8 cellular contexts compared by ENCODE assay signal in the genomic region with DNA sequence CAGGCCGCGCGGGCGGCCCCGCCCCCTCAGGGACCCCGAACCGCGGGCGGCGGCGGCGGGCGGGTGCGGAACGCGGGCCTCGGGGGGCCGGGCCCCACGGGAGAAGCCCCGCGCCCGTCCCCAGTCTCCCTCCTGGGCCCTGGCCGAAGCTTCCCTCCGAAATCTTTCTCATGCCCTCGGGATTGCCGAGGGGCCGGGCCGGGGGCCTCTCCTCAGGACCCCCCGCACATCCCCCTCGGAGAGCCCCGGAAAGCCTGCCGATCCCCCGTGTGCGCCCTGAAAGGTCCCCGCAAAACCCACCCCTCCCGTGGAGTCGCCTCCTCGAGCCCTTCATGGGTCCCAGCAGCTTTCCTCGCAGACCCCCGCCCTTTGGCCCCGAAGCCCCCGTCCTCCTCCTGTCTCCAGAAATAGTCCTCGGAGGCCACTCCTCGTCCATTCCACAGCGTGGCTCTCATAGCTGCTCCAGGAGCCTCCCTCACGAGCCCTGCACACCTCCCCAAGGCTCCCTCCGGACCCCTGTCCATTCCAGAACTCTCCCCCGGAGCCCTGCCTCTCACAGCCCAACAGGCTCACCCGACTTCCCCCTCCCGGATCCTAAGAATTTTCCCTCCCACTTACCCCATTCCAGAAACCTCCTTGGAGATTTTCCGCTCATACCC. TPM values are rescaled to one million over a fixed set of nuclear protein-coding genes. Genes with fewer than 3 reads are reported as not detected.
A peak's percentile ranks its signal among the peaks of the same experiment; 100 is the strongest.
DNase-seq lines count a peak whose midpoint lies in the region; ATAC-seq and TF ChIP-seq lines count a peak whose summit lies in the region.

No MANE protein-coding gene starts in this region.

- no peak overlapping the region for H2AFZ ChIP-seq in fibroblast of lung (ENCODE audit: low read length)

- H3K9ac ChIP-seq in fibroblast of lung (ENCODE audit: insufficient read depth, low read length), result peak overlapping the region; percentile 93

- H3K9me3 ChIP-seq in fibroblast of lung (ENCODE audit: control insufficient read depth, insufficient read depth, low read depth, low read length) (no peaks in the 10 kb centered on the region), neutrophil (no peaks in the 10 kb centered on the region)

- H3K27ac ChIP-seq in VCaP, result peak overlapping the region; percentile 89
- H3K27ac ChIP-seq in fibroblast of lung (ENCODE audit: insufficient read depth, low read length), result peak overlapping the region; percentile 85
- H3K27ac ChIP-seq in neutrophil, result peak overlapping the region; percentile 100

- H3K4me2 ChIP-seq in fibroblast of lung (ENCODE audit: extremely low read depth, insufficient read depth, low read length), result peak overlapping the region; percentile 91

- H4K20me1 ChIP-seq in fibroblast of lung (ENCODE audit: control insufficient read depth, extremely low read depth, insufficient read depth, low read length), result no peaks in the 10 kb centered on the region

- peaks cover 1% of the 10 kb centered on the region for H3K36me3 ChIP-seq in fibroblast of lung (ENCODE audit: control insufficient read depth, insufficient read depth, low read length)
- H3K36me3 ChIP-seq in neutrophil, result peaks cover 11% of the 10 kb centered on the region

- peak; percentile 41 for DNase-seq in DMS 273 (lab: John Stamatoyannopoulos, UW; ENCODE audit: unreplicated experiment)
- no peak for DNase-seq in DMS 273 treated with DMSO at 0.1 percent for 48 hours (lab: John Stamatoyannopoulos, UW)
- no peak for DNase-seq in fibroblast of lung (ENCODE audit: low read depth in 2 of 2)
- no peak for DNase-seq in activated gamma-delta T cell treated with Interleukin-2 at 50 U/mL for 16 hours

- H3K27me3 ChIP-seq in fibroblast of lung (ENCODE audit: control insufficient read depth, insufficient read depth, low read length) (no peaks in the 10 kb centered on the region), neutrophil (no peaks in the 10 kb centered on the region)

- no peak for TF ChIP-seq CTCF in VCaP (conservative IDR thresholded peaks at IDR 0.05)
- TF ChIP-seq CTCF in fibroblast of lung (conservative IDR thresholded peaks at IDR 0.05 in 1 of 2, IDR thresholded peaks at IDR 0.05 in 1 of 2; ENCODE audit: low read depth in 1 of 2, low read length in 2 of 2), result no peak
- TF ChIP-seq CTCF in neutrophil (IDR thresholded peaks at IDR 0.05), result no peak

- ATAC-seq in HG02798 (IDR thresholded peaks at IDR 0.05; ENCODE audit: poor library complexity, unreplicated experiment) (no peak), GM19395 (IDR thresholded peaks at IDR 0.05; ENCODE audit: unreplicated experiment) (no peak)

- peak overlapping the region; percentile 75 to 89 (median 77) for H3K4me3 ChIP-seq in fibroblast of lung (replicated peaks in 1 of 4; ENCODE audit: control extremely low read depth in 1 of 4, insufficient read depth in 1 of 4, low read depth in 3 of 4, low read length in 4 of 4)
- peak overlapping the region; percentile 61 to 66 for H3K4me3 ChIP-seq in neutrophil (ENCODE audit: low read depth in 1 of 2, low read length in 1 of 2)

- H3K4me1 ChIP-seq in fibroblast of lung (ENCODE audit: control insufficient read depth, extremely low read depth, insufficient read depth, low read length) (peaks cover 12% of the 10 kb centered on the region), neutrophil (ENCODE audit: control insufficient read depth in 1 of 2, insufficient read depth in 1 of 2, low read depth in 1 of 2, low read length in 1 of 2) (peaks cover 40 to 43% of the 10 kb centered on the region in 2 experiments)

- H3K79me2 ChIP-seq in fibroblast of lung (ENCODE audit: control insufficient read depth, insufficient read depth, low read length), result peaks cover 46% of the 10 kb centered on the region

RNA-seq across cellular contexts. Expression of gene SAMD4B, which starts 0.6 kb away (rescaled TPM):
- 30.6 and 39.1 TPM in 2 replicates for total RNA-seq in fibroblast of lung
- polyA plus RNA-seq in fibroblast of lung, result 33.0 and 48.8 TPM in 2 replicates
- polyA plus RNA-seq in fibroblast of lung (2012), result 79.9 and 98.8 TPM in 2 replicates
- 200 and 235 TPM in 2 replicates for polyA minus RNA-seq in fibroblast of lung (ENCODE audit: low replicate concordance)

RNA-seq across cellular contexts. Expression of gene GMFG, which starts 6.9 kb away (rescaled TPM):
- total RNA-seq in fibroblast of lung, result 0.51 and 0.99 TPM in 2 replicates
- polyA plus RNA-seq in fibroblast of lung, result 8.1 and 25.0 TPM in 2 replicates
- 12.0 and 41.8 TPM in 2 replicates for polyA plus RNA-seq in fibroblast of lung (2012)
- not detected in 2 replicates for polyA minus RNA-seq in fibroblast of lung (ENCODE audit: low replicate concordance)

RNA-seq across cellular contexts. Expression of gene LRFN1, which starts 22.1 kb away (rescaled TPM):
- under 0.01 TPM in 2 replicates for total RNA-seq in fibroblast of lung
- polyA plus RNA-seq in fibroblast of lung, result 0.06 TPM in 1 of 2 replicates, not detected in the other
- polyA plus RNA-seq in fibroblast of lung (2012), result 0.10 and 0.16 TPM in 2 replicates
- polyA minus RNA-seq in fibroblast of lung (ENCODE audit: low replicate concordance), result 0.07 and 0.12 TPM in 2 replicates

RNA-seq across cellular contexts. Expression of gene IFNL1, which starts 46.6 kb away (rescaled TPM):
- total RNA-seq in fibroblast of lung, result not detected in 2 replicates
- polyA plus RNA-seq in fibroblast of lung, result not detected in 2 replicates
- polyA plus RNA-seq in fibroblast of lung (2012), result not detected in 2 replicates
- not detected in 2 replicates for polyA minus RNA-seq in fibroblast of lung (ENCODE audit: low replicate concordance)

RNA-seq across cellular contexts. Expression of gene PAF1, which starts 48.1 kb away (rescaled TPM):
- total RNA-seq in fibroblast of lung, result 38.8 and 46.4 TPM in 2 replicates
- polyA plus RNA-seq in fibroblast of lung, result 65.5 and 87.2 TPM in 2 replicates
- polyA plus RNA-seq in fibroblast of lung (2012), result 56.2 and 73.7 TPM in 2 replicates
- polyA minus RNA-seq in fibroblast of lung (ENCODE audit: low replicate concordance), result 28.3 and 42.1 TPM in 2 replicates
